In the genomic region with DNA sequence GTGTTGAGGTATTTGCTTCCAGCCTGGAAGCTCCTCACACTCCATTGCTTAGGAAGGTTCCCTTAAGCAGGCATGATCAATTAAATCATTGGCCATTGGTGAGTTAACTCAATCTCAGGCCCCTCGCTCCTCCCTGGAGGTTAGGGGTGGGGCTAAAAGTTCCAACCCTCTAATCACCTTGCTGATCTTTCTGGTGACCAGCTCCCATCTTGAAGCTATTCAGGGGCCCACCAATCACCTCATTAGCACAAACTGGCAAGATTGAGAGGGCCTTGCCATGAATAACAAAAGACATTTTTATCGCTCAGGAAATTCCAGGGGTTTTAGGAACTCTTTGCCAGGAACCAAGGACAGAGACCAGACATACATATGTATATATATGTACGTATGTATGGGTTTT, we compare ENCODE assay signal across 18 cellular contexts.
"Had no signal": no experiment of that assay in that cellular context is flagged by ENCODE, and none has a peak within 500 bp of the region (broad histone marks: within the 10 kb centered on the region; RNA-seq: fewer than 3 reads in every experiment).

No MANE protein-coding gene starts in this region.

- H3K4me1 ChIP-seq: left lung, pancreas, right lobe of liver, tibial nerve, upper lobe of right lung, uterus had no signal

- H3K27ac ChIP-seq: left lung, pancreas, right lobe of liver, thoracic aorta, tibial nerve, upper lobe of right lung, uterus had no signal

- H3K27me3 ChIP-seq: left lung, pancreas, right lobe of liver, tibial nerve, upper lobe of right lung, uterus had no signal

- ATAC-seq: effector memory CD8-positive, alpha-beta T cell; left cardiac atrium; left lung; naive thymus-derived CD8-positive, alpha-beta T cell; pancreas; right lobe of liver; stimulated activated naive B cell treated with anti-CD40 and anti-IgM and Interleukin-4, amounts not matched to agents 10 μg/mL and 1 μg/mL and 100 μg/mL, for 72 hours; upper lobe of right lung had no signal

- H3K36me3 ChIP-seq: uterus had no signal

- H3K9me3 ChIP-seq: left lung, pancreas, right lobe of liver, thoracic aorta, tibial nerve, upper lobe of right lung, uterus had no signal

- H3K4me3 ChIP-seq: left lung, pancreas, right lobe of liver, thoracic aorta, tibial nerve, upper lobe of right lung, uterus had no signal

- DNase-seq: cortex of kidney; effector memory CD8-positive, alpha-beta T cell; head of caudate nucleus; left cardiac atrium; left lung; mesenchymal stem cell; midbrain; naive thymus-derived CD8-positive, alpha-beta T cell; pancreas; right lobe of liver; small intestine; stimulated activated CD4-positive, alpha-beta T cell treated with anti-CD3 and anti-CD28 coated beads, Interleukin-15, amount 100 ng/mL, for 24 hours; stimulated activated CD4-positive, alpha-beta T cell treated with anti-CD3 and anti-CD28 coated beads, Interleukin-2, amount 100 ng/mL, for 48 hours; stimulated activated naive B cell treated with anti-CD40 and anti-IgM and Interleukin-4, amounts not matched to agents 10 μg/mL and 1 μg/mL and 100 μg/mL, for 72 hours; upper lobe of right lung; uterus had no signal
